In the genomic region with DNA sequence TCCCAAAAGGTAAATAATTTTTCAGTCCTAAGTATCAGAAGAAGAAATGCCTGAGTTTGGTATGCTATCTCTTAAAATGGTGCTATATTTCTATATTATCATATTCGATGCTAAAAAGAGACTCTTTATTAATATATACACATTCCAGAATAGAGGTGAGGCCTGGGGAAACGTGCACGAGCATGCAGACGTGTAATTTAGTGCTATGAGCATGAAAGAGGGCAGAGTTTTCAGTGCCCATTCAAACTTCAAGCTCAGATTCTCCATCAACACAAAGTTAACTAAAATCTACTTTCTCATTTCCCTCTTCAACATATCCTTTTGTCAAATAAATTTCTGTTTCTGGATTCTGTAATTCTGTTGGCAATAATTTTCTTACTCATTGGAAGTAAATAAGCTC, we compare ENCODE assay signal across 14 cellular contexts. TPM values are rescaled to one million over a fixed set of nuclear protein-coding genes. Genes with fewer than 3 reads are reported as not detected.
A peak's percentile ranks its signal among the peaks of the same experiment; 100 is the strongest.
DNase-seq lines count a peak whose midpoint lies in the region; ATAC-seq and TF ChIP-seq lines count a peak whose summit lies in the region.
"Had no signal": no experiment of that assay in that cellular context is flagged by ENCODE, and none has a peak within 500 bp of the region (broad histone marks: within the 10 kb centered on the region; RNA-seq: fewer than 3 reads in every experiment).

No MANE protein-coding gene starts in this region.

- POLR2A ChIA-PET in HCT116 (lab: Charles Lee) = no interaction called here

- intact Hi-C loops in HCT116 (cut with micrococcal nuclease) (no loop called here), mammary epithelial cell (cut with micrococcal nuclease) (no loop called here), body of pancreas (cut with DNase I) (no loop called here)

- RAD21 ChIA-PET in HCT116 (lab: Charles Lee; ENCODE audit: low non-redundant PET in 1 of 2, low total read pairs in 2 of 2, uncharacterized antibody in 2 of 2, unreplicated experiment in 2 of 2) = no interaction called here

- H3K9ac ChIP-seq in HCT116 (ENCODE audit: low read length) (no peak overlapping the region), mammary epithelial cell (ENCODE audit: insufficient read depth, low read length) (peak overlapping the region; percentile 12), smooth muscle cell (ENCODE audit: low read depth) (no peak overlapping the region)

- in situ Hi-C loops in mammary epithelial cell (cut with MboI; ENCODE audit: low sequenced_read_pairs in 2 of 2) = loop anchor here in 1 of 2 donors (25.0 kb wide), 1 partner anchor 110 kb away; no protein-coding TSS in a partner anchor

- H3K9me2 ChIP-seq in HCT116 (ENCODE audit: insufficient read depth) = no peaks in the 10 kb centered on the region

- H3K4me1 ChIP-seq in HCT116 (ENCODE audit: control insufficient read depth in 1 of 2, insufficient read depth in 2 of 2, low read length in 2 of 2) (peaks cover 3% of the 10 kb centered on the region in 2 experiments; a peak in 3 of 4 replicates), mammary epithelial cell (ENCODE audit: insufficient read depth, low read length) (peaks cover 35% of the 10 kb centered on the region), foreskin keratinocyte (peaks cover 31% of the 10 kb centered on the region), smooth muscle cell (ENCODE audit: low read depth) (no peaks in the 10 kb centered on the region), body of pancreas (peaks cover 54% of the 10 kb centered on the region)

- H3K9me3 ChIP-seq in HCT116 (ENCODE audit: control insufficient read depth in 1 of 2, insufficient read depth in 1 of 2, low read depth in 1 of 2, low read length in 2 of 2) (no peaks in the 10 kb centered on the region), mammary epithelial cell (replicated peaks; ENCODE audit: insufficient read depth, low read length) (no peaks in the 10 kb centered on the region), smooth muscle cell (replicated peaks; ENCODE audit: low read depth) (no peaks in the 10 kb centered on the region), body of pancreas (no peaks in the 10 kb centered on the region)

- H4K20me1 ChIP-seq in HCT116 (ENCODE audit: insufficient read depth) = no peaks in the 10 kb centered on the region
- H4K20me1 ChIP-seq in mammary epithelial cell (ENCODE audit: insufficient read depth, low read length) = no peaks in the 10 kb centered on the region
- no peaks in the 10 kb centered on the region for H4K20me1 ChIP-seq in smooth muscle cell (ENCODE audit: low read depth)

- H3K79me2 ChIP-seq in HCT116 (ENCODE audit: insufficient read depth, low read length) = no peaks in the 10 kb centered on the region
- no peaks in the 10 kb centered on the region for H3K79me2 ChIP-seq in mammary epithelial cell (ENCODE audit: insufficient read depth, low read length)
- H3K79me2 ChIP-seq in smooth muscle cell (ENCODE audit: low read depth) = no peaks in the 10 kb centered on the region

- dilution Hi-C loops in mammary epithelial cell (cut with HindIII; ENCODE audit: low sequenced_read_pairs) = loop anchor here (25.0 kb wide), 1 partner anchor 140 kb away; no protein-coding TSS in a partner anchor

- TF ChIP-seq RAD21 in HCT116 (IDR thresholded peaks at IDR 0.05; ENCODE audit: low read depth) = no peak

- ATAC-seq in HCT116 (no peak), foreskin keratinocyte (peak; percentile 22), body of pancreas (no peak), GM18861 (IDR thresholded peaks at IDR 0.05; ENCODE audit: unreplicated experiment) (no peak), HG02852 (IDR thresholded peaks at IDR 0.05; ENCODE audit: unreplicated experiment) (no peak)

- TF ChIP-seq CTCF in HCT116 (IDR thresholded peaks at IDR 0.05 in 2 of 3, conservative IDR thresholded peaks at IDR 0.05 in 1 of 3; ENCODE audit: borderline replicate concordance in 1 of 3, insufficient read depth in 1 of 3, low read depth in 2 of 3, low read length in 2 of 3) (no peak), mammary epithelial cell (conservative IDR thresholded peaks at IDR 0.05 in 1 of 2, IDR thresholded peaks at IDR 0.05 in 1 of 2; ENCODE audit: extremely low read depth in 1 of 2, insufficient read depth in 1 of 2, low read depth in 1 of 2, low read length in 2 of 2) (no peak), foreskin keratinocyte (conservative IDR thresholded peaks at IDR 0.05) (no peak), smooth muscle cell (IDR thresholded peaks at IDR 0.05; ENCODE audit: borderline replicate concordance, insufficient read depth, poor library complexity, severe bottlenecking) (no peak), body of pancreas (IDR thresholded peaks at IDR 0.05) (no peak)

- H3K27ac ChIP-seq in HCT116 (ENCODE audit: low read depth, low read length) = no peak overlapping the region
- peak overlapping the region; percentile 76 for H3K27ac ChIP-seq in mammary epithelial cell (ENCODE audit: insufficient read depth, low read depth, low read length)
- H3K27ac ChIP-seq in foreskin keratinocyte = peak overlapping the region; percentile 52
- H3K27ac ChIP-seq in smooth muscle cell (ENCODE audit: low read depth) = no peak overlapping the region
- H3K27ac ChIP-seq in body of pancreas = no peak overlapping the region

- no peaks in the 10 kb centered on the region for H3K36me3 ChIP-seq in HCT116 (ENCODE audit: control insufficient read depth in 1 of 2, insufficient read depth in 2 of 2, low read length in 2 of 2)
- H3K36me3 ChIP-seq in mammary epithelial cell (ENCODE audit: insufficient read depth, low read length) = no peaks in the 10 kb centered on the region
- H3K36me3 ChIP-seq in smooth muscle cell (ENCODE audit: low read depth) = no peaks in the 10 kb centered on the region
- H3K36me3 ChIP-seq in body of pancreas (replicated peaks in 1 of 2; ENCODE audit: insufficient read depth in 1 of 2, low read depth in 2 of 2) = no peaks in the 10 kb centered on the region

- peaks cover 5% of the 10 kb centered on the region for H3F3A ChIP-seq in smooth muscle cell (ENCODE audit: low read depth)

- DNase-seq in HCT116 (ENCODE audit: low read depth, low spot score) (no peak), mammary epithelial cell (no peak), foreskin keratinocyte (peak; percentile 42 to 61), smooth muscle cell (lab: John Stamatoyannopoulos, UW; ENCODE audit: unreplicated experiment) (no peak), body of pancreas (no peak)
- DNase-seq: C1 segment of cervical spinal cord; Calu3; CD4-positive, alpha-beta T cell; DMS153; DMS79 treated with DMSO at 0.1 percent for 48 hours; EL; HCEC 1CT had no signal

- H2AFZ ChIP-seq in HCT116 (ENCODE audit: low read depth, low read length, poor library complexity, severe bottlenecking) (peak overlapping the region; percentile 30), mammary epithelial cell (ENCODE audit: low read depth, low read length) (peak overlapping the region; percentile 55), smooth muscle cell (ENCODE audit: low read depth) (no peak overlapping the region)

- TF ChIP-seq POLR2A in HCT116 (IDR thresholded peaks at IDR 0.05; ENCODE audit: borderline replicate concordance, extremely low read depth, insufficient read depth, insufficient read length) (no peak), body of pancreas (IDR thresholded peaks at IDR 0.05) (no peak)

- CTCF ChIA-PET in HCT116 (lab: Charles Lee) (no interaction called here), mammary epithelial cell (lab: Charles Lee; ENCODE audit: low non-redundant PET) (interaction anchor here (0.6 kb wide), 1 partner anchor 8 kb away, joined by 7 read pairs; no protein-coding TSS in a partner anchor)

- WGBS in mammary epithelial cell (ENCODE audit: low coverage, missing lambda C conversion rate) = 6% methylated on average over 4 of the region's 4 CpGs
- WGBS in smooth muscle cell (ENCODE audit: low lambda C conversion rate) = 79% methylated on average over 4 of the region's 4 CpGs
- WGBS in body of pancreas, 2 donors = 75 to 81% methylated on average over 4 of the region's 4 CpGs

- H3K4me2 ChIP-seq in HCT116 (ENCODE audit: low read length) (no peak overlapping the region), mammary epithelial cell (ENCODE audit: insufficient read depth, low read depth, low read length) (peak overlapping the region; percentile 82), smooth muscle cell (peak overlapping the region; percentile 12)

- BruUV-seq in HCT116 (replicated peaks; lab: Mats Ljungman, UMichigan) (no TSS peak), mammary epithelial cell (replicated peaks; lab: Mats Ljungman, UMichigan) (no TSS peak)

- no peaks in the 10 kb centered on the region for H3K27me3 ChIP-seq in HCT116 (ENCODE audit: insufficient read depth, low read length)
- H3K27me3 ChIP-seq in mammary epithelial cell (ENCODE audit: insufficient read depth, low read length) = no peaks in the 10 kb centered on the region
- H3K27me3 ChIP-seq in foreskin keratinocyte = no peaks in the 10 kb centered on the region
- H3K27me3 ChIP-seq in smooth muscle cell (ENCODE audit: low read depth) = no peaks in the 10 kb centered on the region
- no peaks in the 10 kb centered on the region for H3K27me3 ChIP-seq in body of pancreas

- H3K4me3 ChIP-seq in HCT116 (replicated peaks in 1 of 2; ENCODE audit: low read depth in 1 of 2, low read length in 2 of 2) (no peak overlapping the region), mammary epithelial cell (replicated peaks in 1 of 3; ENCODE audit: insufficient read depth in 1 of 3, low read depth in 2 of 3, low read length in 3 of 3) (peak overlapping the region in 1 of 3 experiments; percentile 22), smooth muscle cell (no peak overlapping the region), body of pancreas (no peak overlapping the region)

TF ChIP-seq in HCT116, 20 proteins besides CTCF, POLR2A, EP300 and RAD21 (continues in another document):
- TF ChIP-seq ELF1 (IDR thresholded peaks at IDR 0.05; ENCODE audit: borderline replicate concordance, low read depth) = no peak
- no peak for TF ChIP-seq CBX3 (IDR thresholded peaks at IDR 0.05; ENCODE audit: low read depth)
- no peak for TF ChIP-seq EGR1 (IDR thresholded peaks at IDR 0.05; ENCODE audit: low read depth)
- TF ChIP-seq, protein P1, sequence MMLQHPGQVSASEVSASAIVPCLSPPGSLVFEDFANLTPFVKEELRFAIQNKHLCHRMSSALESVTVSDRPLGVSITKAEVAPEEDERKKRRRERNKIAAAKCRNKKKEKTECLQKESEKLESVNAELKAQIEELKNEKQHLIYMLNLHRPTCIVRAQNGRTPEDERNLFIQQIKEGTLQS (IDR thresholded peaks at IDR 0.05) = no peak
- TF ChIP-seq EZH2phosphoT487 (IDR thresholded peaks at IDR 0.05; ENCODE audit: borderline replicate concordance) = no peak
- no peak for TF ChIP-seq FOSL1 (IDR thresholded peaks at IDR 0.05; ENCODE audit: low read depth)

RNA-seq across cellular contexts. Expression of a gene that starts 5.7 kb away (rescaled TPM):
- total RNA-seq in HCT116 (2021; ENCODE audit: unreplicated experiment) (3.6 TPM), mammary epithelial cell (10 to 100 TPM; 35.0 to 53.7 TPM), foreskin keratinocyte (14.5 and 20.0 TPM in 2 replicates), smooth muscle cell (13.9 and 17.4 TPM in 2 replicates), body of pancreas (100 to 1,000 TPM; 104 to 140 TPM)
- polyA plus RNA-seq in HCT116 (2012) = 1.4 and 2.0 TPM in 2 replicates
- polyA plus RNA-seq in mammary epithelial cell (10.0 TPM), foreskin keratinocyte (2.8 and 4.3 TPM in 2 replicates), smooth muscle cell (5.2 and 8.3 TPM in 2 replicates)
- polyA minus RNA-seq in mammary epithelial cell = 36.4 TPM

Comparison
In these comparisons a context has a peak if more than half of its experiments do, and no peak if none do; other contexts are left out.
1. DNase-seq: peak in foreskin keratinocyte (2 of 2); none in HCT116 (single experiment), mammary epithelial cell (single experiment), smooth muscle cell (single experiment) and body of pancreas (0 of 4).
2. H3K27ac ChIP-seq: peak in mammary epithelial cell (single experiment) and foreskin keratinocyte (single experiment); none in HCT116 (single experiment), smooth muscle cell (single experiment) and body of pancreas (0 of 4).